ENCODE assay signal across 14 cellular contexts in genomic region chr17:45794840-45795239, GRCh38. TPM values are rescaled to one million over a fixed set of nuclear protein-coding genes. Genes with fewer than 3 reads are reported as not detected.
A peak's percentile ranks its signal among the peaks of the same experiment; 100 is the strongest.
DNase-seq lines count a peak whose midpoint lies in the region; ATAC-seq and TF ChIP-seq lines count a peak whose summit lies in the region.
"Had no signal": no experiment of that assay in that cellular context is flagged by ENCODE, and none has a peak within 500 bp of the region (broad histone marks: within the 10 kb centered on the region; RNA-seq: fewer than 3 reads in every experiment).

No MANE protein-coding gene starts in this region.

- peak; percentile 55 for DNase-seq in G401 (ENCODE audit: low spot score)
- DNase-seq in choroid plexus epithelial cell (ENCODE audit: low read depth): no peak
- DNase-seq in pons (ENCODE audit: low spot score): peak; percentile 24
- no peak for DNase-seq in NCI-H1436 treated with DMSO at 0.1 percent for 48 hours (lab: John Stamatoyannopoulos, UW)
- no peak for DNase-seq in middle frontal gyrus (ENCODE audit: extremely low spot score, low spot score)
- no peak for DNase-seq in left ventricle myocardium superior
- DNase-seq: activated CD4-positive, alpha-beta T cell treated with anti-CD3 and anti-CD28 coated beads, Interleukin-2, amount 50 U/mL, for 48 hours; activated effector memory CD4-positive, alpha-beta T cell treated with anti-CD3 and anti-CD28 coated beads, Interleukin-2, amount 50 U/mL, for 16 hours; spleen; T-helper 17 cell had no signal

- in situ Hi-C loops in G401 (cut with HindIII; ENCODE audit: low sequenced_read_pairs): no loop called here

- TF ChIP-seq EP300 in Ishikawa (IDR thresholded peaks at IDR 0.05; ENCODE audit: borderline replicate concordance): no peak

- intact Hi-C loops in left ventricle myocardium superior (cut with micrococcal nuclease): no loop called here

- peak; percentile 41 for TF ChIP-seq RAD21 in Ishikawa (IDR thresholded peaks at IDR 0.05; ENCODE audit: low read depth)

- TF ChIP-seq CTCF in choroid plexus epithelial cell (conservative IDR thresholded peaks at IDR 0.05; ENCODE audit: low read depth, low read length): peak; percentile 22

- no peak overlapping the region for H3K4me3 ChIP-seq in choroid plexus epithelial cell (ENCODE audit: low read depth, low read length)
- H3K4me3 ChIP-seq: lung, spleen had no signal

- no peak for ATAC-seq in left ventricle myocardium superior
- ATAC-seq: T-helper 17 cell had no signal

TF ChIP-seq in Ishikawa, 13 proteins besides CTCF, POLR2A, EP300 and RAD21:
- TF ChIP-seq, protein P1, sequence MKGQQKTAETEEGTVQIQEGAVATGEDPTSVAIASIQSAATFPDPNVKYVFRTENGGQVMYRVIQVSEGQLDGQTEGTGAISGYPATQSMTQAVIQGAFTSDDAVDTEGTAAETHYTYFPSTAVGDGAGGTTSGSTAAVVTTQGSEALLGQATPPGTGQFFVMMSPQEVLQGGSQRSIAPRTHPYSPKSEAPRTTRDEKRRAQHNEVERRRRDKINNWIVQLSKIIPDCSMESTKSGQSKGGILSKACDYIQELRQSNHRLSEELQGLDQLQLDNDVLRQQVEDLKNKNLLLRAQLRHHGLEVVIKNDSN (IDR thresholded peaks at IDR 0.05): no peak
- TF ChIP-seq FOXM1 (IDR thresholded peaks at IDR 0.05; ENCODE audit: borderline replicate concordance, low read depth): no peak
- TF ChIP-seq CREB1 (IDR thresholded peaks at IDR 0.05; ENCODE audit: low read depth): no peak
- TF ChIP-seq CEBPB (IDR thresholded peaks at IDR 0.05): no peak
- no peak for TF ChIP-seq MAX (IDR thresholded peaks at IDR 0.05)
- no peak for TF ChIP-seq YY1 (IDR thresholded peaks at IDR 0.05; ENCODE audit: low read depth)
- TF ChIP-seq TAF1 (IDR thresholded peaks at IDR 0.05; ENCODE audit: low read depth): no peak

RNA-seq across cellular contexts. Expression of gene CRHR1, which starts 10.7 kb away (rescaled TPM):
- total RNA-seq in G401 (2014; rRNA removed; shearing (Covaris generic)): not detected in 2 replicates
- total RNA-seq in left ventricle myocardium superior: not detected
- total RNA-seq: Caco-2, endothelial cell of umbilical vein, lung, spleen, T-helper 17 cell had no signal

RNA-seq across cellular contexts. Expression of gene SPPL2C, which starts 49.8 kb away (rescaled TPM):
- total RNA-seq in G401 (2014; rRNA removed; shearing (Covaris generic)): not detected in 2 replicates
- total RNA-seq in left ventricle myocardium superior: not detected
- total RNA-seq: Caco-2, endothelial cell of umbilical vein, lung, spleen, T-helper 17 cell had no signal

Comparison
In these comparisons a context has a peak if more than half of its experiments do, and no peak if none do; other contexts are left out.
1. DNase-seq: peak in G401 (single experiment) and pons (single experiment); none in choroid plexus epithelial cell (single experiment), NCI-H1436 treated with DMSO at 0.1 percent for 48 hours (single experiment), middle frontal gyrus (single experiment) and left ventricle myocardium superior (single experiment).